Comparison of ENCODE assay signal across 2 cellular contexts in the genomic region with DNA sequence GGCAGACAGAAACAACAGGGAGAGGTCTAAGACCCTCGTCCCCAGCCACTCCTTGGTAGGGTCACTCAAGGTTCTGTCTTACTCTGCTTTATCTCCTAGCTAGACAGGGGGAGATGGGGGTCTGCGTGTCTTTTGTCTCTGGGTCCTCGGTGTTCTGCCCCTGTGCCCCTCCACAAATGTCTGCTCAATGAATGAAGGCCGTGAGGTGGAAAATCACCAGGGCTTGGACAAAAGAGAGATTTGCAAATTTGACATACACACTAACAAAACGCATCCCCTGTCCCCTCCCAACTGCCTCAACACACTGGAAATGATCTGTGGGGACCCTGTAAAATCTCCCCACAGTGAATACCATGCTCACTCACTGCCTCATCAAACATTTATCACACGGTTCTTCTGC.
TF ChIP-seq lines count a peak whose summit lies in the region.

No MANE protein-coding gene starts in this region.

TF ChIP-seq in GM23338, 12 proteins besides CTCF, POLR2A, EP300 and RAD21:
- TF ChIP-seq STAT1 (IDR thresholded peaks at IDR 0.05; ENCODE audit: unreplicated experiment) (no peak), ZNF114 (CRISPR knock-in tag; IDR thresholded peaks at IDR 0.05) (no peak), REST (IDR thresholded peaks at IDR 0.05; ENCODE audit: unreplicated experiment) (no peak), ZNF331 (CRISPR knock-in tag; IDR thresholded peaks at IDR 0.05; ENCODE audit: low read depth) (no peak), CREB1 (CRISPR knock-in tag; IDR thresholded peaks at IDR 0.05; ENCODE audit: low read depth) (no peak), EZH2phosphoT487 (IDR thresholded peaks at IDR 0.05; ENCODE audit: unreplicated experiment) (no peak), EZH2 (IDR thresholded peaks at IDR 0.05; ENCODE audit: low read depth, unreplicated experiment) (no peak)

TF ChIP-seq in WTC11, 78 proteins besides CTCF, POLR2A, EP300 and RAD21:
- TF ChIP-seq ZNF671 (CRISPR knock-in tag; IDR thresholded peaks at IDR 0.05) (no peak), TP53 (CRISPR knock-in tag; IDR thresholded peaks at IDR 0.05) (no peak)
- TF ChIP-seq, protein P1, sequence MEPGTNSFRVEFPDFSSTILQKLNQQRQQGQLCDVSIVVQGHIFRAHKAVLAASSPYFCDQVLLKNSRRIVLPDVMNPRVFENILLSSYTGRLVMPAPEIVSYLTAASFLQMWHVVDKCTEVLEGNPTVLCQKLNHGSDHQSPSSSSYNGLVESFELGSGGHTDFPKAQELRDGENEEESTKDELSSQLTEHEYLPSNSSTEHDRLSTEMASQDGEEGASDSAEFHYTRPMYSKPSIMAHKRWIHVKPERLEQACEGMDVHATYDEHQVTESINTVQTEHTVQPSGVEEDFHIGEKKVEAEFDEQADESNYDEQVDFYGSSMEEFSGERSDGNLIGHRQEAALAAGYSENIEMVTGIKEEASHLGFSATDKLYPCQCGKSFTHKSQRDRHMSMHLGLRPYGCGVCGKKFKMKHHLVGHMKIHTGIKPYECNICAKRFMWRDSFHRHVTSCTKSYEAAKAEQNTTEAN (CRISPR knock-in tag; IDR thresholded peaks at IDR 0.05): no peak
